11 cellular contexts compared by ENCODE assay signal in genomic region chr7:96388620-96389383, GRCh38.
DNase-seq lines count a peak whose midpoint lies in the region; ATAC-seq, FAIRE-seq and TF ChIP-seq lines count a peak whose summit lies in the region.
"Had no signal": no experiment of that assay in that cellular context is flagged by ENCODE, and none has a peak within 500 bp of the region (broad histone marks: within the 10 kb centered on the region; RNA-seq: fewer than 3 reads in every experiment).

No MANE protein-coding gene starts in this region.

- no peaks in the 10 kb centered on the region for H3K4me1 ChIP-seq in left lung

- intact Hi-C loops in left lung (cut with DNase I) = no loop called here

- H3K9me3 ChIP-seq in left lung = no peaks in the 10 kb centered on the region

- FAIRE-seq in urothelium cell line (lab: Jason Lieb, UNC) = no peak

- DNase-seq in DMS53 (lab: John Stamatoyannopoulos, UW) = peak; percentile 8
- DNase-seq in DMS53 treated with DMSO at 0.1 percent for 48 hours (lab: John Stamatoyannopoulos, UW; ENCODE audit: unreplicated experiment) = no peak
- DNase-seq in dedifferentiated amniotic fluid mesenchymal stem cell (ENCODE audit: extremely low spot score) = peak; percentile 76
- no peak for DNase-seq in left lung
- DNase-seq in urothelium cell line (ENCODE audit: low spot score) = peak; percentile 73
- DNase-seq in MV-4-11 (lab: John Stamatoyannopoulos, UW) = no peak
- no peak for DNase-seq in cerebellum (ENCODE audit: low spot score)
- DNase-seq in stimulated activated CD8-positive, alpha-beta memory T cell treated with anti-CD3 and anti-CD28 coated beads, Interleukin-4, amount 100 ng/mL, for 48 hours = no peak
- DNase-seq: 8988T; activated CD8-positive, alpha-beta memory T cell treated with anti-CD3 and anti-CD28 coated beads, Interleukin-2, amount 50 U/mL, for 4 hours; effector CD4-positive, alpha-beta T cell had no signal

- H3K36me3 ChIP-seq in left lung = no peaks in the 10 kb centered on the region

- TF ChIP-seq CTCF in left lung (IDR thresholded peaks at IDR 0.05) = no peak

- H3K27me3 ChIP-seq in left lung = no peaks in the 10 kb centered on the region

- H3K27ac ChIP-seq in left lung = peak overlapping the region; percentile 36 to 41

- H3K4me3 ChIP-seq in left lung = no peak overlapping the region

- peak; percentile 65 for ATAC-seq in left lung

Comparison
In these comparisons a context has a peak if more than half of its experiments do, and no peak if none do; other contexts are left out.
1. DNase-seq: peak in DMS53 (single experiment), dedifferentiated amniotic fluid mesenchymal stem cell (single experiment) and urothelium cell line (single experiment); none in DMS53 treated with DMSO at 0.1 percent for 48 hours (single experiment), left lung (0 of 2), MV-4-11 (single experiment), cerebellum (single experiment) and stimulated activated CD8-positive, alpha-beta memory T cell treated with anti-CD3 and anti-CD28 coated beads, Interleukin-4, amount 100 ng/mL, for 48 hours (single experiment).